In the genomic region with DNA sequence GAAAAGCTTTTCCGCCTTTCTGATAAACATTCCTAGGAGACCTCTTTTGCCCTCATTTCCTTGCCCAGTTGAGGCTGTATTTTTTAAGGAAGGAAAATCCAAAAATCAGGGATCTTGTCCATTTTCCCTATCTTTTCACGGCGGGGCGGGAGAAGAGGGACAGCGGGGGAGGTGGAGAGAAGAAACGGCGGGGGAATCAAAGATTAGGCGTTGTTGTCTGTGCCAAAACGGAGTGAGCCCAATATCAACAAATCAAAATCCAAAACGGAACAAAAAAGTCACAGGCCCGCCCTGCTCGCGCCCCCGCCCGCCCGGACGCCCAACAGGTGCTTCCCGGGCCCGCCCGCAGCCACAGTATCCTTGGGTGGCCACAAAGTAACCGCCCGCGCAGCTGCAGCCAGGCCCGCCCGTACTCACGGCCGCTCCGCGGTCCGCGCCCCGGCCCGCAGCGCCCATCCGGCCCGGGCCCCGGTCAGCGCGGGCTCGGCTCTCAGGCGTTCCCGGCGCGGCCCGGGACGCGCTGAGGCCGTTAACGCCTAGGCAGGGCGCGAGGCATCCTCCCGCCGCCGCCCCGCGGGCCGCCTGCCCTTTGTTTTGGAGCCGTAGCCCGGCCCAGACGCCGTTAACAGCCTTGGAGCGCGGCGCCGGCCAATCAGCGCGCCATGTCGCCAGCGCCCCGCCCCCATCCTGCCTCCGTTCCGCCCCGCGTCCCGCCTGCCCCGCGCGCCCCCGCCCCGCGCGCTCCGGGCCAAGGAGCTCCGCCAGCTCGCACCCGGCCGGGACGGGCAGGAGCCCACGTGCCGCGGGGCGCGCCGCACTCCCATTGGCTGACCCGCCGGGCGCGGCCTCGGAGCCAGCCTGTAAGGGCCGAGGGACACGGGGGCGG, we compare ENCODE assay signal across 8 cellular contexts. TPM values are rescaled to one million over a fixed set of nuclear protein-coding genes. Genes with fewer than 3 reads are reported as not detected.
DNase-seq lines count a peak whose midpoint lies in the region; ATAC-seq and TF ChIP-seq lines count a peak whose summit lies in the region.

A gene with protein sequence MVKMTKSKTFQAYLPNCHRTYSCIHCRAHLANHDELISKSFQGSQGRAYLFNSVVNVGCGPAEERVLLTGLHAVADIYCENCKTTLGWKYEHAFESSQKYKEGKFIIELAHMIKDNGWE (minus strand): TSS at position 597 of the 886 bp plus-strand sequence. CDS start 25,050 bp downstream, outside the sequence.

- H3K4me3 ChIP-seq in spleen, result peak within 1 kb of the TSS; percentile 54 to 92 (median 70)

- 1% methylated on average over 25 to 102 of the region's 102 CpGs for WGBS in spleen, 5 donors

- DNase-seq in AG08395 (ENCODE audit: low spot score) (peak; percentile 98), NCI-H345 treated with DMSO at 0.1 percent for 48 hours (lab: John Stamatoyannopoulos, UW; ENCODE audit: unreplicated experiment) (peak; percentile 47), iris pigment epithelial cell (ENCODE audit: low read depth) (peak; percentile 97), spleen (peak; percentile 99)
- DNase-seq in activated CD4-positive, CD25-positive, alpha-beta regulatory T cell treated with anti-CD3 and anti-CD28 coated beads, Interleukin-2, amount 50 U/mL, for 16 hours (ENCODE audit: low read depth, low spot score), result peak; percentile 88
- DNase-seq in central memory CD8-positive, alpha-beta T cell (ENCODE audit: low spot score in 2 of 2), result peak; percentile 95 to 96

- peak within 1 kb of the TSS; percentile 90 for H3K4me3 Mint-ChIP-seq in central memory CD8-positive, alpha-beta T cell

- TF ChIP-seq POLR2A in spleen (IDR thresholded peaks at IDR 0.05), result peak; percentile 16 to 94 (median 84)

- TF ChIP-seq CTCF in spleen (IDR thresholded peaks at IDR 0.05 in 8 of 11, conservative IDR thresholded peaks at IDR 0.05 in 3 of 11), result no peak

- H3K4me1 Mint-ChIP-seq in central memory CD8-positive, alpha-beta T cell, result peaks cover 55% of the 10 kb centered on the region

- H3K27me3 Mint-ChIP-seq in central memory CD8-positive, alpha-beta T cell, result no peaks in the 10 kb centered on the region

- peaks cover 9 to 37% (median 22%) of the 10 kb centered on the region in 6 donors for H3K4me1 ChIP-seq in spleen

- no peaks in the 10 kb centered on the region for H3K9me3 ChIP-seq in spleen

- H3K27ac ChIP-seq in spleen, result peak within 1 kb of the TSS; percentile 59 to 94 (median 86)

- no peaks in the 10 kb centered on the region for H3K9me3 Mint-ChIP-seq in central memory CD8-positive, alpha-beta T cell

- no peaks in the 10 kb centered on the region for H3K27me3 ChIP-seq in spleen (replicated peaks in 1 of 7)

- peaks cover 1% of the 10 kb centered on the region for H3K36me3 Mint-ChIP-seq in central memory CD8-positive, alpha-beta T cell (ENCODE audit: insufficient read depth)

- intact Hi-C loops in spleen (cut with DNase I; ENCODE audit: low total_unique reads), result no loop called here

- peaks cover 0 to 3% (median 0%) of the 10 kb centered on the region in 6 donors for H3K36me3 ChIP-seq in spleen

- ATAC-seq in GM18909 (IDR thresholded peaks at IDR 0.05; ENCODE audit: poor library complexity, unreplicated experiment), result peak; percentile 88
- ATAC-seq in HG03159 (IDR thresholded peaks at IDR 0.05; ENCODE audit: unreplicated experiment), result peak; percentile 81
- peak; percentile 91 for ATAC-seq in central memory CD8-positive, alpha-beta T cell (replicated peaks; ENCODE audit: extremely low read depth, poor library complexity, severe bottlenecking)

- H3K27ac Mint-ChIP-seq in central memory CD8-positive, alpha-beta T cell (ENCODE audit: low read depth), result peak within 1 kb of the TSS; percentile 74

RNA-seq across cellular contexts. Expression of the gene that starts here (rescaled TPM):
- 10 to 100 TPM in 5 of 7 donors, 1 to 10 TPM in 2; 6.9 to 21.3 (median 14.6) TPM for total RNA-seq in spleen
- 1 to 10 TPM; 4.8 to 6.4 (median 5.4) TPM for polyA plus RNA-seq in spleen

Comparison
In these comparisons a context has a peak if more than half of its experiments do, and no peak if none do; other contexts are left out.
1. Peak in every context shown above with its lines: DNase-seq, ATAC-seq, H3K4me3 ChIP-seq and H3K27ac ChIP-seq.
2. DNase-seq: peak in every context shown above with its lines; median percentile 99 in spleen; 98 in AG08395; 97 in iris pigment epithelial cell; 96 in central memory CD8-positive, alpha-beta T cell; 88 in activated CD4-positive, CD25-positive, alpha-beta regulatory T cell treated with anti-CD3 and anti-CD28 coated beads, Interleukin-2, amount 50 U/mL, for 16 hours; 47 in NCI-H345 treated with DMSO at 0.1 percent for 48 hours.